8 cellular contexts compared by ENCODE assay signal in genomic region chr21:34890724-34891609, GRCh38.
A peak's percentile ranks its signal among the peaks of the same experiment; 100 is the strongest.
DNase-seq lines count a peak whose midpoint lies in the region; ATAC-seq and TF ChIP-seq lines count a peak whose summit lies in the region.

No MANE protein-coding gene starts in this region.

- H3K4me3 ChIP-seq in heart right ventricle (peak overlapping the region; percentile 14 to 76 (median 66)), rectal smooth muscle tissue (ENCODE audit: low read length) (peak overlapping the region; percentile 78)

- peaks cover 3 to 79% (median 68%) of the 10 kb centered on the region in 7 donors for H3K27me3 ChIP-seq in heart right ventricle
- H3K27me3 ChIP-seq in rectal smooth muscle tissue (ENCODE audit: control insufficient read depth, insufficient read depth, low read length): peaks cover 11% of the 10 kb centered on the region

- peak overlapping the region in 6 of 10 donors; percentile 91 to 99 (median 96) for H3K27ac ChIP-seq in heart right ventricle
- H3K27ac ChIP-seq in rectal smooth muscle tissue (ENCODE audit: low read depth, low read length): no peak overlapping the region

- ATAC-seq in heart right ventricle (no peak), GM19035 (IDR thresholded peaks at IDR 0.05; ENCODE audit: unreplicated experiment) (no peak), GM18907 (IDR thresholded peaks at IDR 0.05; ENCODE audit: unreplicated experiment) (no peak), GM19452 (IDR thresholded peaks at IDR 0.05; ENCODE audit: unreplicated experiment) (no peak)

- intact Hi-C loops in heart right ventricle (cut with DNase I): loop anchor here in 6 of 10 donors (2.0 to 10.0 kb wide), 9 partner anchors 314 to 951 kb away; no protein-coding TSS in a partner anchor

- H3K36me3 ChIP-seq in heart right ventricle (peaks cover 0 to 1% (median 0%) of the 10 kb centered on the region in 9 donors), rectal smooth muscle tissue (ENCODE audit: control insufficient read depth, insufficient read depth, low read length) (no peaks in the 10 kb centered on the region)

- no peak overlapping the region for H3K9ac ChIP-seq in rectal smooth muscle tissue (ENCODE audit: low read length)

- no peak for TF ChIP-seq CTCF in heart right ventricle (IDR thresholded peaks at IDR 0.05)

- peaks cover 0 to 44% (median 25%) of the 10 kb centered on the region in 9 donors for H3K4me1 ChIP-seq in heart right ventricle
- peaks cover 3% of the 10 kb centered on the region for H3K4me1 ChIP-seq in rectal smooth muscle tissue (ENCODE audit: control insufficient read depth, insufficient read depth, low read length)

- H3K9me3 ChIP-seq in heart right ventricle: no peaks in the 10 kb centered on the region

- DNase-seq in NCI-H2107 treated with DMSO at 0.1 percent for 48 hours (lab: John Stamatoyannopoulos, UW; ENCODE audit: unreplicated experiment) (peak; percentile 81), NCI-H2107 (lab: John Stamatoyannopoulos, UW) (no peak), heart right ventricle (peak in 1 of 2 donors; percentile 25)
- DNase-seq in activated T-cell treated with anti-CD3 and anti-CD28 coated beads, Interleukin-2, amount 50 U/mL, for 48 hours: peak; percentile 54 to 58

- 5 to 8% methylated on average over 60 of the region's 60 CpGs for WGBS in heart right ventricle, 2 donors
